Comparison of ENCODE assay signal across 8 cellular contexts in genomic region chr5:140220032-140220697, GRCh38. TPM values are rescaled to one million over a fixed set of nuclear protein-coding genes. Genes with fewer than 3 reads are reported as not detected.
DNase-seq lines count a peak whose midpoint lies in the region; ATAC-seq, FAIRE-seq and TF ChIP-seq lines count a peak whose summit lies in the region.

No MANE protein-coding gene starts in this region.

- no peaks in the 10 kb centered on the region for H3K27me3 Mint-ChIP-seq in CD8-positive, alpha-beta T cell (ENCODE audit: low read depth)

- H3K9ac ChIP-seq in keratinocyte (ENCODE audit: control insufficient read depth, extremely low read depth, insufficient read depth, low read length) = no peak overlapping the region

- CTCF ChIA-PET in CD8-positive, alpha-beta T cell (lab: Charles Lee) = interaction anchor here (0.6 to 1.4 kb wide), 2 partner anchors 15 to 1653 kb away, joined by 3 to 4 read pairs; no protein-coding TSS in a partner anchor

- 76 to 88% (median 81%) methylated on average over 3 of the region's 3 CpGs for WGBS in spleen, 5 donors

- no peak for TF ChIP-seq EP300 in Ishikawa (IDR thresholded peaks at IDR 0.05; ENCODE audit: borderline replicate concordance)

- H3K27ac ChIP-seq in keratinocyte (ENCODE audit: control insufficient read depth, insufficient read depth, low read length) (peak overlapping the region; percentile 49), spleen (no peak overlapping the region)
- H3K27ac ChIP-seq in CD8-positive, alpha-beta T cell (ENCODE audit: low read depth, low read length) = no peak overlapping the region

- peak; percentile 74 for FAIRE-seq in keratinocyte (lab: Jason Lieb, UNC)

- H3K4me2 ChIP-seq in keratinocyte (ENCODE audit: control insufficient read depth, extremely low read depth, insufficient read depth, low read depth, low read length) = peak overlapping the region; percentile 38

- POLR2A ChIA-PET in CD8-positive, alpha-beta T cell (lab: Charles Lee) = no interaction called here

- H3K79me2 ChIP-seq in keratinocyte (ENCODE audit: control insufficient read depth, insufficient read depth, low read length) = no peaks in the 10 kb centered on the region

- H4K20me1 ChIP-seq in keratinocyte (ENCODE audit: control insufficient read depth, extremely low read depth, insufficient read depth, low read length) = no peaks in the 10 kb centered on the region

- ATAC-seq in GM19467 (IDR thresholded peaks at IDR 0.05; ENCODE audit: unreplicated experiment) (peak; percentile 54), HG03520 (IDR thresholded peaks at IDR 0.05; ENCODE audit: unreplicated experiment) (no peak)
- ATAC-seq in CD8-positive, alpha-beta T cell = no peak

- H3K36me3 ChIP-seq in keratinocyte (ENCODE audit: control insufficient read depth in 2 of 2, extremely low read depth in 1 of 2, insufficient read depth in 2 of 2, low read length in 2 of 2) = no peaks in the 10 kb centered on the region
- peaks cover 0 to 7% (median 0%) of the 10 kb centered on the region in 6 donors for H3K36me3 ChIP-seq in spleen
- no peaks in the 10 kb centered on the region for H3K36me3 ChIP-seq in CD8-positive, alpha-beta T cell (ENCODE audit: insufficient read depth, low read length)

- no peak overlapping the region for H2AFZ ChIP-seq in keratinocyte (ENCODE audit: control insufficient read depth, low read length)

- H3K27me3 ChIP-seq in keratinocyte (ENCODE audit: control insufficient read depth, extremely low read depth, insufficient read depth, low read length) = no peaks in the 10 kb centered on the region
- H3K27me3 ChIP-seq in spleen (replicated peaks in 1 of 7) = peaks cover 0 to 5% (median 0%) of the 10 kb centered on the region in 7 donors
- H3K27me3 ChIP-seq in CD8-positive, alpha-beta T cell (ENCODE audit: insufficient read depth, low read length) = no peaks in the 10 kb centered on the region

- no peak for TF ChIP-seq POLR2A in spleen (IDR thresholded peaks at IDR 0.05)

- no peaks in the 10 kb centered on the region for H3K9me3 ChIP-seq in keratinocyte (ENCODE audit: control insufficient read depth, low read depth, low read length)
- no peaks in the 10 kb centered on the region for H3K9me3 ChIP-seq in spleen
- H3K9me3 ChIP-seq in CD8-positive, alpha-beta T cell (ENCODE audit: low read length) = no peaks in the 10 kb centered on the region

- DNase-seq in Caki2 (ENCODE audit: low read depth) (peak; percentile 89), keratinocyte (ENCODE audit: low read depth, low spot score) (no peak), NCI-H2029 (lab: John Stamatoyannopoulos, UW) (no peak), spleen (no peak)
- DNase-seq in CD8-positive, alpha-beta T cell = no peak

- peaks cover 4% of the 10 kb centered on the region for H3K9me1 ChIP-seq in keratinocyte (ENCODE audit: control insufficient read depth, extremely low read depth, insufficient read depth, low read length)

- H3K9me3 Mint-ChIP-seq in CD8-positive, alpha-beta T cell = no peaks in the 10 kb centered on the region

- intact Hi-C loops in spleen (cut with DNase I; ENCODE audit: low total_unique reads) = no loop called here
- intact Hi-C loops in CD8-positive, alpha-beta T cell (cut with DNase I, micrococcal nuclease) = no loop called here

- no peaks in the 10 kb centered on the region for H3K36me3 Mint-ChIP-seq in CD8-positive, alpha-beta T cell

- in situ Hi-C loops in Caki2 (cut with HindIII; ENCODE audit: low pct_unique_long_range_greater_than_20kb, low sequenced_read_pairs) = no loop called here

- H3K27ac Mint-ChIP-seq in CD8-positive, alpha-beta T cell = no peak overlapping the region

- TF ChIP-seq RAD21 in Ishikawa (IDR thresholded peaks at IDR 0.05; ENCODE audit: low read depth) = no peak

- H3K4me1 ChIP-seq in keratinocyte (ENCODE audit: control insufficient read depth, extremely low read depth, insufficient read depth, low read length) = peaks cover 38% of the 10 kb centered on the region
- H3K4me1 ChIP-seq in spleen = peaks cover 0 to 59% (median 10%) of the 10 kb centered on the region in 6 donors
- H3K4me1 ChIP-seq in CD8-positive, alpha-beta T cell (ENCODE audit: insufficient read depth, low read length) = no peaks in the 10 kb centered on the region

- no peak overlapping the region for H3K4me3 Mint-ChIP-seq in CD8-positive, alpha-beta T cell

- dilution Hi-C loops in keratinocyte (cut with MboI; ENCODE audit: extremely low pct_ligation_motif_present, low sequenced_read_pairs) = no loop called here

- H3K4me1 Mint-ChIP-seq in CD8-positive, alpha-beta T cell (ENCODE audit: low read depth) = no peaks in the 10 kb centered on the region

- TF ChIP-seq CTCF in keratinocyte (optimal IDR thresholded peaks at IDR 0.05 in 1 of 3, IDR thresholded peaks at IDR 0.05 in 1 of 3, conservative IDR thresholded peaks at IDR 0.05 in 1 of 3; ENCODE audit: extremely low read depth in 1 of 3, insufficient read depth in 2 of 3, low read length in 3 of 3) (no peak), spleen (IDR thresholded peaks at IDR 0.05 in 8 of 11, conservative IDR thresholded peaks at IDR 0.05 in 3 of 11) (no peak)
- no peak for TF ChIP-seq CTCF in CD8-positive, alpha-beta T cell (IDR thresholded peaks at IDR 0.05)

- H3K4me3 ChIP-seq in keratinocyte (ENCODE audit: control insufficient read depth in 2 of 3, extremely low read depth in 1 of 3, insufficient read depth in 2 of 3, low read depth in 1 of 3, low read length in 3 of 3) = no peak overlapping the region
- no peak overlapping the region for H3K4me3 ChIP-seq in spleen
- H3K4me3 ChIP-seq in CD8-positive, alpha-beta T cell (ENCODE audit: low read depth, low read length) = no peak overlapping the region

TF ChIP-seq in Ishikawa, 13 proteins besides CTCF, POLR2A, EP300 and RAD21:
- TF ChIP-seq NFIC (IDR thresholded peaks at IDR 0.05) = 0 out of 2 replicates have a peak, but pooled peaks have one; percentile 2
- no peak for TF ChIP-seq TCF12 (IDR thresholded peaks at IDR 0.05; ENCODE audit: low read depth)
- TF ChIP-seq TEAD4 (IDR thresholded peaks at IDR 0.05) = peak; percentile 33; the same call in 1 of the 2 replicates

RNA-seq across cellular contexts. Expression of gene CYSTM1, which starts 45.2 kb away (rescaled TPM):
- total RNA-seq in Caki2 (2014; rRNA removed; shearing (Covaris generic); ENCODE audit: low replicate concordance) = 62.0 and 79.2 TPM in 2 replicates
- polyA plus RNA-seq in keratinocyte (34.3 to 65.6 TPM (median 35.6 TPM) in 3 replicates), spleen (10 to 100 TPM; 25.8 to 47.1 (median 33.4) TPM)
- polyA plus RNA-seq in keratinocyte (2011; ENCODE audit: low read depth) = 15.8 TPM
- 51.0 and 53.1 TPM in 2 replicates for polyA plus RNA-seq in keratinocyte (2011; cell fraction: cytosol; rRNA removed)
- 17.1 and 26.2 TPM in 2 replicates for polyA plus RNA-seq in keratinocyte (2011; cell fraction: nucleus; rRNA removed)
- 43.3 and 61.3 TPM in 2 replicates for polyA plus RNA-seq in keratinocyte (2012; ENCODE audit: low replicate concordance)
- 18.4 to 53.5 TPM (median 48.4 TPM) in 3 replicates for polyA minus RNA-seq in keratinocyte
- 40.1 TPM for polyA minus RNA-seq in keratinocyte (2011; cell fraction: cytosol; rRNA and poly(A)+ RNA removed)
- 7.8 and 9.0 TPM in 2 replicates for polyA minus RNA-seq in keratinocyte (2011; cell fraction: nucleus; rRNA and poly(A)+ RNA removed)
- total RNA-seq in spleen = 10 to 100 TPM; 28.5 to 78.3 (median 43.2) TPM
- 1 to 10 TPM; 8.1 to 8.6 TPM for total RNA-seq in CD8-positive, alpha-beta T cell
